In genomic region chr20:45911486-45912343, GRCh38 we compare ENCODE assay signal across 8 cellular contexts. TPM values are rescaled to one million over a fixed set of nuclear protein-coding genes. Genes with fewer than 3 reads are reported as not detected.
DNase-seq lines count a peak whose midpoint lies in the region; ATAC-seq and TF ChIP-seq lines count a peak whose summit lies in the region.

PLTP (minus strand) TSS chr20:45912155; CDS start chr20:45911452, 703 bp downstream.

- peak within 1 kb of the TSS; percentile 83 for H2AK5ac ChIP-seq in mesenchymal stem cell (ENCODE audit: low read length, severe bottlenecking)

- no peaks in the 10 kb centered on the region for H3K27me3 ChIP-seq in HUES48 (ENCODE audit: control insufficient read depth, insufficient read depth, low read length)
- H3K27me3 ChIP-seq in mesenchymal stem cell (ENCODE audit: control insufficient read depth in 1 of 2, insufficient read depth in 1 of 2, low read length in 2 of 2): no peaks in the 10 kb centered on the region

- under 1% methylated on average over 41 of the region's 58 CpGs for whole genome bisulfite sequencing in mesenchymal stem cell

- peak within 1 kb of the TSS; percentile 61 for H2AFZ ChIP-seq in mesenchymal stem cell (ENCODE audit: low read depth, low read length)

- H4K8ac ChIP-seq in mesenchymal stem cell (ENCODE audit: low read length): peak within 1 kb of the TSS; percentile 92

- H3K4me1 ChIP-seq in HUES48 (ENCODE audit: control insufficient read depth, insufficient read depth, low read length) (peaks cover 4% of the 10 kb centered on the region; the same call in 1 of the 2 replicates), mesenchymal stem cell (ENCODE audit: control insufficient read depth, insufficient read depth, low read depth, low read length) (peaks cover 19% of the 10 kb centered on the region)

- H3K9ac ChIP-seq in HUES48 (ENCODE audit: low read depth, low read length) (peak within 1 kb of the TSS; percentile 53; the same call in 1 of the 2 replicates), mesenchymal stem cell (ENCODE audit: low read length) (peak within 1 kb of the TSS; percentile 81)

- peak; percentile 28 for ATAC-seq in stimulated activated naive CD8-positive, alpha-beta T cell treated with anti-CD3 and anti-CD28 coated beads, Interleukin-15, amount 100 ng/mL, for 72 hours
- ATAC-seq in HG02852 (IDR thresholded peaks at IDR 0.05; ENCODE audit: unreplicated experiment): no peak
- ATAC-seq in HG03378 (IDR thresholded peaks at IDR 0.05; ENCODE audit: unreplicated experiment): no peak

- intact Hi-C loops in CD14-positive monocyte (cut with micrococcal nuclease): loop anchor here (2.0 to 5.0 kb wide), 5 partner anchors 19 to 96 kb away; partner anchors contain the start of genes PCIF1 (in 2 of the 2), MMP9 (in 1 of the 2) and ZNF335 (in 1 of the 2)

- H3K23ac ChIP-seq in mesenchymal stem cell (ENCODE audit: low read length in 2 of 2): peak within 1 kb of the TSS in 1 of 2 experiments; percentile 57

- no peak within 1 kb of the TSS for H2BK5ac ChIP-seq in mesenchymal stem cell (ENCODE audit: low read depth, low read length, poor library complexity, severe bottlenecking)

- peak within 1 kb of the TSS; percentile 93 for H2BK120ac ChIP-seq in mesenchymal stem cell (ENCODE audit: low read depth, low read length)

- H3K27ac ChIP-seq in HUES48 (ENCODE audit: low read depth, low read length): peak within 1 kb of the TSS; percentile 89
- peak within 1 kb of the TSS; percentile 78 for H3K27ac ChIP-seq in mesenchymal stem cell (ENCODE audit: low read length, poor library complexity, severe bottlenecking)

- DNase-seq in CD14-positive monocyte (ENCODE audit: low spot score) (no peak), epithelial cell of esophagus (ENCODE audit: low read depth) (peak; percentile 72), mesenchymal stem cell (peak; percentile 85)
- DNase-seq in activated CD4-positive, alpha-beta T cell treated with anti-CD3 and anti-CD28 coated beads, Interleukin-2, amount 50 U/mL, for 1 hour: peak; percentile 25
- DNase-seq in stimulated activated naive CD8-positive, alpha-beta T cell treated with anti-CD3 and anti-CD28 coated beads, Interleukin-15, amount 100 ng/mL, for 72 hours: peak; percentile 25 to 47

- H3K4me3 Mint-ChIP-seq in CD14-positive monocyte: peak within 1 kb of the TSS; percentile 88 to 95
- peak within 1 kb of the TSS; percentile 79 to 89 for H3K4me3 Mint-ChIP-seq in stimulated activated naive CD8-positive, alpha-beta T cell treated with anti-CD3 and anti-CD28 coated beads, Interleukin-15, amount 100 ng/mL, for 72 hours

- H3K9me3 ChIP-seq in HUES48 (ENCODE audit: control insufficient read depth, insufficient read depth, low read length) (no peaks in the 10 kb centered on the region), mesenchymal stem cell (ENCODE audit: control insufficient read depth, low read length) (no peaks in the 10 kb centered on the region)

- H3K4ac ChIP-seq in mesenchymal stem cell (ENCODE audit: low read depth in 1 of 2, low read length in 2 of 2): peak within 1 kb of the TSS; percentile 68 to 93

- H3K14ac ChIP-seq in mesenchymal stem cell (ENCODE audit: low read length in 2 of 2): peak within 1 kb of the TSS in 1 of 2 experiments; percentile 90

- peak within 1 kb of the TSS; percentile 95 for H2BK15ac ChIP-seq in mesenchymal stem cell (ENCODE audit: low read depth, poor library complexity, severe bottlenecking)

- peak within 1 kb of the TSS; percentile 92 to 99 for H3K18ac ChIP-seq in mesenchymal stem cell (ENCODE audit: low read depth in 1 of 2, low read length in 2 of 2)

- peaks cover 2 to 3% (median 3%) of the 10 kb centered on the region in 3 donors for H3K27me3 Mint-ChIP-seq in CD14-positive monocyte (ENCODE audit: low read depth in 3 of 3)
- H3K27me3 Mint-ChIP-seq in stimulated activated naive CD8-positive, alpha-beta T cell treated with anti-CD3 and anti-CD28 coated beads, Interleukin-15, amount 100 ng/mL, for 72 hours: peaks cover 24% of the 10 kb centered on the region

- H3K36me3 ChIP-seq in HUES48 (ENCODE audit: control insufficient read depth, insufficient read depth, low read length) (peaks cover 30% of the 10 kb centered on the region), mesenchymal stem cell (ENCODE audit: control insufficient read depth in 1 of 2, insufficient read depth in 2 of 2, low read depth in 1 of 2, low read length in 2 of 2) (peaks cover 19 to 20% of the 10 kb centered on the region in 2 experiments)

- peak within 1 kb of the TSS; percentile 88 for H3K4me2 ChIP-seq in mesenchymal stem cell (ENCODE audit: low read length, poor library complexity, severe bottlenecking)

- peak within 1 kb of the TSS; percentile 87 to 99 (median 95) for H3K27ac Mint-ChIP-seq in CD14-positive monocyte
- peak within 1 kb of the TSS; percentile 7 to 70 for H3K27ac Mint-ChIP-seq in stimulated activated naive CD8-positive, alpha-beta T cell treated with anti-CD3 and anti-CD28 coated beads, Interleukin-15, amount 100 ng/mL, for 72 hours

- H2BK12ac ChIP-seq in mesenchymal stem cell (ENCODE audit: low read length in 2 of 2): peak within 1 kb of the TSS; percentile 52 to 60

- H3K4me1 Mint-ChIP-seq in CD14-positive monocyte: peaks cover 48% of the 10 kb centered on the region
- H3K4me1 Mint-ChIP-seq in stimulated activated naive CD8-positive, alpha-beta T cell treated with anti-CD3 and anti-CD28 coated beads, Interleukin-15, amount 100 ng/mL, for 72 hours: peaks cover 34% of the 10 kb centered on the region

- peaks cover 11% of the 10 kb centered on the region for H3K79me1 ChIP-seq in mesenchymal stem cell (replicated peaks; ENCODE audit: low read length, poor library complexity, severe bottlenecking)

- peak within 1 kb of the TSS; percentile 83 for H3K4me3 ChIP-seq in HUES48 (ENCODE audit: low read depth, low read length)
- peak within 1 kb of the TSS; percentile 71 for H3K4me3 ChIP-seq in epithelial cell of esophagus (ENCODE audit: low read length)
- H3K4me3 ChIP-seq in mesenchymal stem cell (ENCODE audit: insufficient read depth in 1 of 2, low read depth in 1 of 2, low read length in 2 of 2): peak within 1 kb of the TSS; percentile 72 to 75

- TF ChIP-seq CTCF in CD14-positive monocyte (IDR thresholded peaks at IDR 0.05) (no peak), epithelial cell of esophagus (IDR thresholded peaks at IDR 0.05; ENCODE audit: insufficient read depth, low read depth, low read length, missing control alignments) (no peak)

- H3K36me3 Mint-ChIP-seq in CD14-positive monocyte: peaks cover 0 to 1% of the 10 kb centered on the region in 2 donors

- H4K91ac ChIP-seq in mesenchymal stem cell (ENCODE audit: low read length): peak within 1 kb of the TSS; percentile 64

- H3K9me3 Mint-ChIP-seq in CD14-positive monocyte: peaks cover 0 to 3% (median 0%) of the 10 kb centered on the region in 7 donors
- H3K9me3 Mint-ChIP-seq in stimulated activated naive CD8-positive, alpha-beta T cell treated with anti-CD3 and anti-CD28 coated beads, Interleukin-15, amount 100 ng/mL, for 72 hours: no peaks in the 10 kb centered on the region

RNA-seq across cellular contexts. Expression of gene PLTP, which starts in this region (rescaled TPM):
- 1 to 10 TPM; 2.9 to 3.0 TPM for polyA plus RNA-seq in CD14-positive monocyte
- 175 TPM for polyA plus RNA-seq in mesenchymal stem cell (2013, experiment 1 of 2)
- polyA plus RNA-seq in mesenchymal stem cell (2013, experiment 2 of 2): 164 TPM
